20 cellular contexts compared by ENCODE assay signal in genomic region chr10:69459101-69459805, GRCh38. TPM values are rescaled to one million over a fixed set of nuclear protein-coding genes. Genes with fewer than 3 reads are reported as not detected.
A peak's percentile ranks its signal among the peaks of the same experiment; 100 is the strongest.
DNase-seq lines count a peak whose midpoint lies in the region; ATAC-seq, FAIRE-seq and TF ChIP-seq lines count a peak whose summit lies in the region.
"Had no signal": no experiment of that assay in that cellular context is flagged by ENCODE, and none has a peak within 500 bp of the region (broad histone marks: within the 10 kb centered on the region; RNA-seq: fewer than 3 reads in every experiment).

No MANE protein-coding gene starts in this region.

- H3K9me1 ChIP-seq in K562 (ENCODE audit: control insufficient read depth, insufficient read depth, low read length) = no peaks in the 10 kb centered on the region

- H3K27me3 ChIP-seq in HCT116 (ENCODE audit: insufficient read depth, low read length) = no peaks in the 10 kb centered on the region
- H3K27me3 ChIP-seq in K562 (ENCODE audit: control insufficient read depth in 2 of 2, insufficient read depth in 2 of 2, low read length in 2 of 2) = no peaks in the 10 kb centered on the region
- H3K27me3 ChIP-seq in mucosa of rectum (ENCODE audit: control insufficient read depth in 2 of 2, insufficient read depth in 2 of 2, low read length in 2 of 2) = no peaks in the 10 kb centered on the region
- H3K27me3 ChIP-seq in subcutaneous abdominal adipose tissue (ENCODE audit: control insufficient read depth in 5 of 5, insufficient read depth in 4 of 5, low read length in 5 of 5) = no peaks in the 10 kb centered on the region
- no peaks in the 10 kb centered on the region for H3K27me3 ChIP-seq in tibial artery

- 0 out of 4 replicates have a peak, but pooled peaks cover 0 to 3% of the 10 kb centered on the region in 2 experiments for H3K36me3 ChIP-seq in HCT116 (ENCODE audit: control insufficient read depth in 1 of 2, insufficient read depth in 2 of 2, low read length in 2 of 2)
- H3K36me3 ChIP-seq in K562 (ENCODE audit: control insufficient read depth, insufficient read depth, low read length) = no peaks in the 10 kb centered on the region
- H3K36me3 ChIP-seq in mucosa of rectum (ENCODE audit: control insufficient read depth in 2 of 2, insufficient read depth in 2 of 2, low read length in 2 of 2) = peaks cover 3 to 9% of the 10 kb centered on the region in 2 donors
- peaks cover 0 to 19% (median 15%) of the 10 kb centered on the region in 5 donors for H3K36me3 ChIP-seq in subcutaneous abdominal adipose tissue (ENCODE audit: control insufficient read depth in 5 of 5, insufficient read depth in 5 of 5, low read length in 5 of 5)
- H3K36me3 ChIP-seq in tibial artery = no peaks in the 10 kb centered on the region

- H3K9ac ChIP-seq in HCT116 (ENCODE audit: low read length) (peak overlapping the region; percentile 51), K562 (ENCODE audit: insufficient read depth in 1 of 2, low read depth in 2 of 2, low read length in 2 of 2) (no peak overlapping the region), mucosa of rectum (ENCODE audit: low read depth in 1 of 2, low read length in 2 of 2) (peak overlapping the region; percentile 42 to 49), subcutaneous abdominal adipose tissue (ENCODE audit: low read length in 5 of 5) (peak overlapping the region in 4 of 5 donors; percentile 13 to 35 (median 29))
- H3K9ac ChIP-seq: KMS-11 had no signal

- H3K27ac ChIP-seq in HCT116 (ENCODE audit: low read depth, low read length) = peak overlapping the region; percentile 69
- H3K27ac ChIP-seq in K562 (ENCODE audit: extremely low read depth, low read depth, low read length) = no peak overlapping the region
- peak overlapping the region; percentile 93 to 95 for H3K27ac ChIP-seq in mucosa of rectum (ENCODE audit: low read depth in 2 of 2, low read length in 2 of 2)
- H3K27ac ChIP-seq in subcutaneous abdominal adipose tissue (ENCODE audit: low read depth, low read length) = peak overlapping the region; percentile 89
- H3K27ac ChIP-seq in tibial artery = peak overlapping the region in 1 of 2 donors; percentile 67
- H3K27ac ChIP-seq: HL-60, KMS-11 had no signal

- no peaks in the 10 kb centered on the region for H3K9me2 ChIP-seq in HCT116 (ENCODE audit: insufficient read depth)

- CTCF ChIA-PET in HCT116 (lab: Charles Lee) = interaction anchor here (0.7 kb wide), 1 partner anchor 12 kb away, joined by 3 read pairs; no protein-coding TSS in a partner anchor
- CTCF ChIA-PET in K562 (lab: Yijun Ruan, JAX; ENCODE audit: low intra/inter-chr PET ratio) = interaction anchor here (0.6 kb wide), 1 partner anchor 725 kb away, joined by 3 read pairs; no protein-coding TSS in a partner anchor

- no peak for TF ChIP-seq EP300 in K562 (IDR thresholded peaks at IDR 0.05; ENCODE audit: low read length)

- TF ChIP-seq POLR2A in HCT116 (IDR thresholded peaks at IDR 0.05; ENCODE audit: borderline replicate concordance, extremely low read depth, insufficient read depth, insufficient read length) (no peak), K562 (conservative IDR thresholded peaks at IDR 0.05) (no peak)

- H3K4me3 Mint-ChIP-seq in T-helper 2 cell treated with Interferon-gamma antibody and Interleukin-4, amounts not matched to agents 5 μg/mL and 100 μg/mL, for 36 hours = no peak overlapping the region
- H3K4me3 Mint-ChIP-seq: activated CD4-positive, alpha-beta T cell treated with anti-CD3 and anti-CD28 coated beads for 36 hours; activated naive CD8-positive, alpha-beta T cell; endodermal cell had no signal

- no peak for DNase-seq in HCT116 (ENCODE audit: low read depth, low spot score)
- DNase-seq in K562 (ENCODE audit: extremely low read depth in 1 of 4, low spot score in 3 of 4) = no peak
- no peak for DNase-seq in tibial artery
- DNase-seq in GM13977 (ENCODE audit: low spot score) = no peak
- DNase-seq in T-helper 2 cell treated with Interferon-gamma antibody and Interleukin-4, amounts not matched to agents 5 μg/mL and 100 μg/mL, for 36 hours (ENCODE audit: low spot score) = no peak
- DNase-seq: activated CD4-positive, alpha-beta T cell treated with anti-CD3 and anti-CD28 coated beads for 36 hours; DMS79 treated with DMSO at 0.1 percent for 48 hours; endodermal cell; NCI-H1417 treated with DMSO at 0.1 percent for 48 hours; NCI-H2171 treated with DMSO at 0.1 percent for 48 hours; SHP77 treated with DMSO at 0.1 percent for 48 hours; stimulated activated naive CD4-positive, alpha-beta T cell had no signal

- H2AFZ ChIP-seq in HCT116 (ENCODE audit: low read depth, low read length, poor library complexity, severe bottlenecking) = no peak overlapping the region
- no peak overlapping the region for H2AFZ ChIP-seq in K562 (ENCODE audit: low read depth, low read length)

- RAD21 ChIA-PET in HCT116 (lab: Charles Lee; ENCODE audit: low non-redundant PET in 1 of 2, low total read pairs in 2 of 2, uncharacterized antibody in 2 of 2, unreplicated experiment in 2 of 2) = no interaction called here

- H3K4me1 ChIP-seq in HCT116 (ENCODE audit: control insufficient read depth in 1 of 2, insufficient read depth in 2 of 2, low read length in 2 of 2) = peaks cover 39 to 59% of the 10 kb centered on the region in 2 experiments
- peaks cover 6 to 22% of the 10 kb centered on the region in 2 experiments for H3K4me1 ChIP-seq in K562 (replicated peaks in 1 of 2; ENCODE audit: control insufficient read depth in 2 of 2, insufficient read depth in 2 of 2, low read length in 2 of 2)
- peaks cover 55 to 69% of the 10 kb centered on the region in 2 donors for H3K4me1 ChIP-seq in mucosa of rectum (ENCODE audit: control insufficient read depth in 2 of 2, insufficient read depth in 2 of 2, low read length in 2 of 2)
- peaks cover 34 to 94% (median 90%) of the 10 kb centered on the region in 5 donors for H3K4me1 ChIP-seq in subcutaneous abdominal adipose tissue (ENCODE audit: control insufficient read depth in 5 of 5, insufficient read depth in 5 of 5, low read length in 5 of 5)
- peaks cover 9 to 32% (median 18%) of the 10 kb centered on the region in 4 donors for H3K4me1 ChIP-seq in tibial artery

- no peaks in the 10 kb centered on the region for H3K4me1 Mint-ChIP-seq in T-helper 2 cell treated with Interferon-gamma antibody and Interleukin-4, amounts not matched to agents 5 μg/mL and 100 μg/mL, for 36 hours (ENCODE audit: low read depth)
- H3K4me1 Mint-ChIP-seq: endodermal cell had no signal

- no peak for TF ChIP-seq CTCF in HCT116 (IDR thresholded peaks at IDR 0.05 in 2 of 3, conservative IDR thresholded peaks at IDR 0.05 in 1 of 3; ENCODE audit: borderline replicate concordance in 1 of 3, insufficient read depth in 1 of 3, low read depth in 2 of 3, low read length in 2 of 3)
- TF ChIP-seq CTCF in K562 (IDR thresholded peaks at IDR 0.05 in 2 of 3, conservative IDR thresholded peaks at IDR 0.05 in 1 of 3; ENCODE audit: insufficient read depth in 2 of 3, low read depth in 1 of 3, low read length in 3 of 3) = no peak
- no peak for TF ChIP-seq CTCF in tibial artery (IDR thresholded peaks at IDR 0.05)
- TF ChIP-seq CTCF in GM13977 (IDR thresholded peaks at IDR 0.05; ENCODE audit: extremely low read depth, insufficient read depth, missing control alignments) = no peak

- TF ChIP-seq RAD21 in HCT116 (IDR thresholded peaks at IDR 0.05; ENCODE audit: low read depth) (no peak), K562 (CRISPR knock-in tag; conservative IDR thresholded peaks at IDR 0.05 in 1 of 2, IDR thresholded peaks at IDR 0.05 in 1 of 2) (no peak)

- no peaks in the 10 kb centered on the region for H3K27me3 Mint-ChIP-seq in T-helper 2 cell treated with Interferon-gamma antibody and Interleukin-4, amounts not matched to agents 5 μg/mL and 100 μg/mL, for 36 hours (ENCODE audit: low read depth)
- H3K27me3 Mint-ChIP-seq: activated CD4-positive, alpha-beta T cell treated with anti-CD3 and anti-CD28 coated beads for 36 hours had no signal

- in situ Hi-C loops in K562 (cut with MboI) (no loop called here), GM13977 (cut with MboI; ENCODE audit: low pct_unique_long_range_greater_than_20kb, low sequenced_read_pairs, unreplicated experiment) (no loop called here)

- H3K4me2 ChIP-seq in HCT116 (ENCODE audit: low read length) = peak overlapping the region; percentile 85
- no peak overlapping the region for H3K4me2 ChIP-seq in K562 (ENCODE audit: insufficient read depth, low read length)
- H3K4me2 ChIP-seq: KMS-11 had no signal

- H3K9me3 ChIP-seq in HCT116 (ENCODE audit: control insufficient read depth in 1 of 2, insufficient read depth in 1 of 2, low read depth in 1 of 2, low read length in 2 of 2) = no peaks in the 10 kb centered on the region
- H3K9me3 ChIP-seq in K562 (replicated peaks; ENCODE audit: control insufficient read depth, insufficient read depth, low read depth, low read length) = no peaks in the 10 kb centered on the region
- H3K9me3 ChIP-seq in mucosa of rectum (ENCODE audit: control insufficient read depth in 2 of 2, low read length in 2 of 2) = no peaks in the 10 kb centered on the region
- no peaks in the 10 kb centered on the region for H3K9me3 ChIP-seq in subcutaneous abdominal adipose tissue (ENCODE audit: control insufficient read depth in 5 of 5, low read length in 5 of 5)
- no peaks in the 10 kb centered on the region for H3K9me3 ChIP-seq in tibial artery

- no peak overlapping the region for H3K27ac Mint-ChIP-seq in T-helper 2 cell treated with Interferon-gamma antibody and Interleukin-4, amounts not matched to agents 5 μg/mL and 100 μg/mL, for 36 hours
- H3K27ac Mint-ChIP-seq: activated CD4-positive, alpha-beta T cell treated with anti-CD3 and anti-CD28 coated beads for 36 hours; activated naive CD8-positive, alpha-beta T cell; endodermal cell had no signal

- H3K79me2 ChIP-seq in HCT116 (ENCODE audit: insufficient read depth, low read length) (no peaks in the 10 kb centered on the region; the same call in 1 of the 2 replicates), K562 (ENCODE audit: control insufficient read depth, insufficient read depth, low read length) (no peaks in the 10 kb centered on the region)

- no peaks in the 10 kb centered on the region for H3K9me3 Mint-ChIP-seq in T-helper 2 cell treated with Interferon-gamma antibody and Interleukin-4, amounts not matched to agents 5 μg/mL and 100 μg/mL, for 36 hours
- H3K9me3 Mint-ChIP-seq: endodermal cell had no signal

- 24% methylated on average over 9 of the region's 9 CpGs for WGBS in K562 (ENCODE audit: insufficient coverage, low coverage, missing lambda C conversion rate)

- POLR2A ChIA-PET in HCT116 (lab: Charles Lee) (no interaction called here), K562 (lab: Yijun Ruan, JAX) (interaction anchor here (0.6 to 0.9 kb wide), 2 partner anchors 11 to 25 kb away, joined by 4 to 5 read pairs; no protein-coding TSS in a partner anchor)

- no peak for FAIRE-seq in K562 (lab: Jason Lieb, UNC)
- FAIRE-seq: bronchial epithelial cell had no signal

- H3K4me3 ChIP-seq in HCT116 (replicated peaks in 1 of 2; ENCODE audit: low read depth in 1 of 2, low read length in 2 of 2) (peak overlapping the region in 1 of 2 experiments; percentile 52; a peak in 2 of 4 replicates), K562 (no peak overlapping the region), mucosa of rectum (ENCODE audit: low read length in 2 of 2) (peak overlapping the region in 1 of 2 donors; percentile 42), subcutaneous abdominal adipose tissue (ENCODE audit: low read depth in 1 of 5, low read length in 5 of 5) (no peak overlapping the region), tibial artery (no peak overlapping the region)

- ATAC-seq in HCT116 = peak; percentile 50
- no peak for ATAC-seq in K562
- ATAC-seq in HG02678 (IDR thresholded peaks at IDR 0.05; ENCODE audit: unreplicated experiment) = no peak
- ATAC-seq: activated CD4-positive, alpha-beta T cell treated with anti-CD3 and anti-CD28 coated beads for 36 hours had no signal

- BruUV-seq in HCT116 (replicated peaks; lab: Mats Ljungman, UMichigan) (no TSS peak), K562 (replicated peaks; lab: Mats Ljungman, UMichigan) (no TSS peak)

- H4K20me1 ChIP-seq in HCT116 (ENCODE audit: insufficient read depth) (no peaks in the 10 kb centered on the region), K562 (replicated peaks; ENCODE audit: control insufficient read depth, insufficient read depth, low read length) (no peaks in the 10 kb centered on the region)

- H3K36me3 Mint-ChIP-seq in T-helper 2 cell treated with Interferon-gamma antibody and Interleukin-4, amounts not matched to agents 5 μg/mL and 100 μg/mL, for 36 hours (ENCODE audit: low read depth) = no peaks in the 10 kb centered on the region
- H3K36me3 Mint-ChIP-seq: activated naive CD8-positive, alpha-beta T cell had no signal

- intact Hi-C loops in HCT116 (cut with micrococcal nuclease) (loop anchor here (10.0 kb wide), 1 partner anchor 46 kb away; no protein-coding TSS in a partner anchor), K562 (cut with micrococcal nuclease) (no loop called here), tibial artery (cut with DNase I; ENCODE audit: low total_unique reads) (no loop called here)

RNA-seq across cellular contexts. Expression of gene TSPAN15, which starts 8.0 kb away (rescaled TPM):
- 16.0 TPM for total RNA-seq in HCT116 (2021; ENCODE audit: unreplicated experiment)
- 30.7 and 42.6 TPM in 2 replicates for polyA plus RNA-seq in HCT116 (2012)
- 0.95 TPM in 1 of 2 replicates, not detected in the other for total RNA-seq in K562 (2011; cell fraction: chromatin; rRNA removed; ENCODE audit: low replicate concordance)
- total RNA-seq in K562 (2011; cell fraction: nucleolus; rRNA removed) = 0.17 and 0.66 TPM in 2 replicates
- total RNA-seq in K562 (2011; cell fraction: nucleoplasm; rRNA removed) = 0.38 TPM in 1 of 2 replicates, not detected in the other
- 0.78 and 1.0 TPM in 2 replicates for total RNA-seq in K562 (2014; rRNA removed)
- total RNA-seq in K562 (2014; rRNA removed; fragmentation: Illumina TruSeq; extraction: Trizol) = 0.33 and 0.35 TPM in 2 replicates
- total RNA-seq in K562 (2015; rRNA removed; fragmentation: Illumina TruSeq; extraction: Trizol) = 0.19 and 0.36 TPM in 2 replicates
- 0.53 and 0.83 TPM in 2 replicates for total RNA-seq in K562 (2021)
- 0.45 and 0.64 TPM in 2 replicates for polyA plus RNA-seq in K562 (2011; rRNA removed)
- polyA plus RNA-seq in K562 (2011; cell fraction: cytosol; rRNA removed) = 0.81 and 0.88 TPM in 2 replicates
- 0.71 and 0.73 TPM in 2 replicates for polyA plus RNA-seq in K562 (2011; cell fraction: nucleus; rRNA removed)
- 0.59 and 0.89 TPM in 2 replicates for polyA plus RNA-seq in K562 (2012)
- polyA plus RNA-seq in K562 (2014; fragmentation: Illumina TruSeq; extraction: Trizol) = 0.26 and 0.45 TPM in 2 replicates
- not detected for polyA plus RNA-seq in K562 (2014; fragmentation: Nextera tagmentation; extraction: Ambion mirVana)
- 0.36 and 1.2 TPM in 2 replicates for polyA plus RNA-seq in K562 (2014; rRNA removed)
- 0.48 and 0.53 TPM in 2 replicates for polyA minus RNA-seq in K562 (2011; rRNA and poly(A)+ RNA removed)
- polyA minus RNA-seq in K562 (2011; cell fraction: cytosol; rRNA and poly(A)+ RNA removed) = 0.95 and 2.6 TPM in 2 replicates
- 1.1 TPM in 2 replicates for polyA minus RNA-seq in K562 (2011; cell fraction: nucleus; rRNA and poly(A)+ RNA removed)

RNA-seq across cellular contexts. Expression of gene TACR2, which starts 42.5 kb away (rescaled TPM):
- total RNA-seq in HCT116 (2021; ENCODE audit: unreplicated experiment) (not detected), K562 (2014; rRNA removed) (not detected in 2 replicates), K562 (2014; rRNA removed; fragmentation: Illumina TruSeq; extraction: Trizol) (not detected in 2 replicates), K562 (2015; rRNA removed; fragmentation: Illumina TruSeq; extraction: Trizol) (not detected in 2 replicates), K562 (2021) (not detected in 2 replicates)
- 0.09 and 0.14 TPM in 2 replicates for polyA plus RNA-seq in HCT116 (2012)
- not detected in 2 replicates for total RNA-seq in K562 (2011; cell fraction: chromatin; rRNA removed; ENCODE audit: low replicate concordance)
- not detected in 2 replicates for total RNA-seq in K562 (2011; cell fraction: nucleolus; rRNA removed)
- total RNA-seq in K562 (2011; cell fraction: nucleoplasm; rRNA removed) = not detected in 2 replicates
- polyA plus RNA-seq in K562 (2011; rRNA removed) (not detected in 2 replicates), K562 (2014; fragmentation: Illumina TruSeq; extraction: Trizol) (not detected in 2 replicates), K562 (2014; fragmentation: Nextera tagmentation; extraction: Ambion mirVana) (not detected), K562 (2014; rRNA removed) (not detected in 2 replicates)
- not detected in 2 replicates for polyA plus RNA-seq in K562 (2011; cell fraction: cytosol; rRNA removed)
- not detected in 2 replicates for polyA plus RNA-seq in K562 (2011; cell fraction: nucleus; rRNA removed)
- polyA plus RNA-seq in K562 (2012) = 0.20 and 0.22 TPM in 2 replicates
- polyA minus RNA-seq in K562 (2011; rRNA and poly(A)+ RNA removed) = not detected in 2 replicates
- polyA minus RNA-seq in K562 (2011; cell fraction: cytosol; rRNA and poly(A)+ RNA removed) = not detected in 2 replicates
- polyA minus RNA-seq in K562 (2011; cell fraction: nucleus; rRNA and poly(A)+ RNA removed) = not detected in 2 replicates
- total RNA-seq: activated CD4-positive, alpha-beta T cell treated with anti-CD3 and anti-CD28 coated beads for 36 hours; endodermal cell; T-helper 2 cell treated with Interferon-gamma antibody and Interleukin-4, amounts not matched to agents 100 ng/mL and 5 ng/mL, for 36 hours had no signal

Comparison
In these comparisons a context has a peak if more than half of its experiments do, and no peak if none do; other contexts are left out.
1. H3K9ac ChIP-seq: peak in HCT116 (single experiment), mucosa of rectum (2 of 2) and subcutaneous abdominal adipose tissue (4 of 5); none in K562 (0 of 2).